ENCODE assay signal across 10 cellular contexts in genomic region chr1:41920658-41921057, GRCh38. TPM values are rescaled to one million over a fixed set of nuclear protein-coding genes. Genes with fewer than 3 reads are reported as not detected.
DNase-seq lines count a peak whose midpoint lies in the region; ATAC-seq and TF ChIP-seq lines count a peak whose summit lies in the region.
"Had no signal": no experiment of that assay in that cellular context is flagged by ENCODE, and none has a peak within 500 bp of the region (broad histone marks: within the 10 kb centered on the region; RNA-seq: fewer than 3 reads in every experiment).

No MANE protein-coding gene starts in this region.

- WGBS in mammary epithelial cell (ENCODE audit: low coverage, missing lambda C conversion rate) = 23% methylated on average over 2 of the region's 2 CpGs

- no peaks in the 10 kb centered on the region for H3K9me2 ChIP-seq in Karpas-422 (replicated peaks; ENCODE audit: insufficient read depth, low read length)

- no peak overlapping the region for H2AFZ ChIP-seq in OCI-LY3 (ENCODE audit: low read depth, low read length)
- H2AFZ ChIP-seq in mammary epithelial cell (ENCODE audit: low read depth, low read length) = peak overlapping the region; percentile 8
- H2AFZ ChIP-seq in Karpas-422 (ENCODE audit: low read length) = no peak overlapping the region

- H3K4me3 ChIP-seq in OCI-LY3 (ENCODE audit: low read length) = no peak overlapping the region
- no peak overlapping the region for H3K4me3 ChIP-seq in mammary epithelial cell (replicated peaks in 1 of 3; ENCODE audit: insufficient read depth in 1 of 3, low read depth in 2 of 3, low read length in 3 of 3)
- no peak overlapping the region for H3K4me3 ChIP-seq in Karpas-422 (ENCODE audit: low read length)
- H3K4me3 ChIP-seq: lung had no signal

- intact Hi-C loops in mammary epithelial cell (cut with micrococcal nuclease) = no loop called here

- dilution Hi-C loops in mammary epithelial cell (cut with HindIII; ENCODE audit: low sequenced_read_pairs) = no loop called here

- no peaks in the 10 kb centered on the region; the same call in 1 of the 2 replicates for H4K20me1 ChIP-seq in OCI-LY3 (ENCODE audit: insufficient read depth, low read length)
- H4K20me1 ChIP-seq in mammary epithelial cell (ENCODE audit: insufficient read depth, low read length) = no peaks in the 10 kb centered on the region
- no peaks in the 10 kb centered on the region for H4K20me1 ChIP-seq in Karpas-422 (ENCODE audit: insufficient read depth, low read depth, low read length)

- H3K9me3 ChIP-seq in OCI-LY3 (ENCODE audit: insufficient read depth, low read length) (no peaks in the 10 kb centered on the region), mammary epithelial cell (replicated peaks; ENCODE audit: insufficient read depth, low read length) (no peaks in the 10 kb centered on the region), Karpas-422 (ENCODE audit: low read length) (no peaks in the 10 kb centered on the region)

- BruUV-seq in mammary epithelial cell (replicated peaks; lab: Mats Ljungman, UMichigan) = no TSS peak

- H3K4me1 ChIP-seq in OCI-LY3 (ENCODE audit: low read length) = peaks cover 20% of the 10 kb centered on the region; the same call in 1 of the 2 replicates
- H3K4me1 ChIP-seq in mammary epithelial cell (ENCODE audit: insufficient read depth, low read length) = peaks cover 50% of the 10 kb centered on the region
- H3K4me1 ChIP-seq in Karpas-422 (ENCODE audit: low read length) = no peaks in the 10 kb centered on the region

- H3K27me3 ChIP-seq in OCI-LY3 (ENCODE audit: low read depth, low read length) (no peaks in the 10 kb centered on the region), mammary epithelial cell (ENCODE audit: insufficient read depth, low read length) (no peaks in the 10 kb centered on the region), Karpas-422 (ENCODE audit: low read length) (no peaks in the 10 kb centered on the region)

- H3K79me2 ChIP-seq in OCI-LY3 (ENCODE audit: low read length) (peaks cover 24% of the 10 kb centered on the region), mammary epithelial cell (ENCODE audit: insufficient read depth, low read length) (peaks cover 25% of the 10 kb centered on the region), Karpas-422 (ENCODE audit: low read length) (no peaks in the 10 kb centered on the region)

- TF ChIP-seq CTCF in OCI-LY3 (IDR thresholded peaks at IDR 0.05; ENCODE audit: low read depth, low read length) (no peak), mammary epithelial cell (conservative IDR thresholded peaks at IDR 0.05 in 1 of 2, IDR thresholded peaks at IDR 0.05 in 1 of 2; ENCODE audit: extremely low read depth in 1 of 2, insufficient read depth in 1 of 2, low read depth in 1 of 2, low read length in 2 of 2) (no peak)

- CTCF ChIA-PET in mammary epithelial cell (lab: Charles Lee; ENCODE audit: low non-redundant PET) = no interaction called here

- no peak overlapping the region for H3K27ac ChIP-seq in OCI-LY3 (ENCODE audit: low read length)
- H3K27ac ChIP-seq in mammary epithelial cell (ENCODE audit: insufficient read depth, low read depth, low read length) = peak overlapping the region; percentile 6
- H3K27ac ChIP-seq in Karpas-422 (ENCODE audit: low read length) = no peak overlapping the region
- H3K27ac ChIP-seq: cardiac muscle cell had no signal

- peaks cover 6% of the 10 kb centered on the region for H3K36me3 ChIP-seq in OCI-LY3 (replicated peaks; ENCODE audit: low read depth, low read length)
- no peaks in the 10 kb centered on the region for H3K36me3 ChIP-seq in mammary epithelial cell (ENCODE audit: insufficient read depth, low read length)
- no peaks in the 10 kb centered on the region for H3K36me3 ChIP-seq in Karpas-422 (ENCODE audit: insufficient read depth, low read length)
- H3K36me3 ChIP-seq: cardiac muscle cell had no signal

- no peak for ATAC-seq in HG02973 (IDR thresholded peaks at IDR 0.05; ENCODE audit: unreplicated experiment)

- H3K4me2 ChIP-seq in OCI-LY3 (ENCODE audit: low read length) (peak overlapping the region; percentile 87; the same call in 1 of the 2 replicates), mammary epithelial cell (ENCODE audit: insufficient read depth, low read depth, low read length) (peak overlapping the region; percentile 87), Karpas-422 (ENCODE audit: low read depth, low read length, poor library complexity, severe bottlenecking) (no peak overlapping the region)

- in situ Hi-C loops in mammary epithelial cell (cut with MboI; ENCODE audit: low sequenced_read_pairs in 2 of 2) = no loop called here

- H3K9ac ChIP-seq in OCI-LY3 (ENCODE audit: low read length) (no peak overlapping the region), mammary epithelial cell (ENCODE audit: insufficient read depth, low read length) (no peak overlapping the region), Karpas-422 (ENCODE audit: low read length) (no peak overlapping the region)

- DNase-seq in NCI-H510A treated with DMSO at 0.1 percent for 48 hours (lab: John Stamatoyannopoulos, UW) (peak; percentile 26), NCI-H510A (lab: John Stamatoyannopoulos, UW) (no peak), mammary epithelial cell (peak; percentile 77), renal cortical epithelial cell (ENCODE audit: low read depth) (peak; percentile 81), NCI-H2081 treated with DMSO at 0.1 percent for 48 hours (lab: John Stamatoyannopoulos, UW) (no peak), Karpas-422 (no peak)

RNA-seq across cellular contexts. Expression of gene HIVEP3, which starts 1.9 kb away (rescaled TPM):
- total RNA-seq in mammary epithelial cell (1 to 10 TPM; 4.5 to 7.9 TPM), renal cortical epithelial cell (3.3 and 3.6 TPM in 2 replicates)
- polyA plus RNA-seq in mammary epithelial cell = 6.6 TPM
- 9.8 TPM for polyA minus RNA-seq in mammary epithelial cell
- total RNA-seq in Karpas-422 (2014; rRNA removed; shearing (Covaris generic); ENCODE audit: low replicate concordance) = 0.87 and 1.3 TPM in 2 replicates

Comparison
In these comparisons a context has a peak if more than half of its experiments do, and no peak if none do; other contexts are left out.
1. DNase-seq: peak in NCI-H510A treated with DMSO at 0.1 percent for 48 hours (single experiment), mammary epithelial cell (single experiment) and renal cortical epithelial cell (single experiment); none in NCI-H510A (single experiment), NCI-H2081 treated with DMSO at 0.1 percent for 48 hours (single experiment) and Karpas-422 (single experiment).